ENCODE assay signal across 22 cellular contexts in genomic region chr11:68897441-68897840, GRCh38.
"Had no signal": no experiment of that assay in that cellular context is flagged by ENCODE, and none has a peak within 500 bp of the region (broad histone marks: within the 10 kb centered on the region; RNA-seq: fewer than 3 reads in every experiment).

No MANE protein-coding gene starts in this region.

- H3K27ac Mint-ChIP-seq: dendritic cell treated with granulocyte-macrophage colony-stimulating factor and Interleukin-4, amounts not matched to agents 40 ng/mL and 50 ng/mL, for 4 days; effector memory CD8-positive, alpha-beta T cell; endodermal cell; immature natural killer cell; memory B cell had no signal

- H3K27ac ChIP-seq: colonic mucosa, esophagus muscularis mucosa, foreskin keratinocyte, gastroesophageal sphincter, hepatocyte, lower lobe of right lung had no signal

- DNase-seq: cerebellar nuclear complex; colonic mucosa; cortex of kidney; effector CD8-positive, alpha-beta T cell; effector memory CD8-positive, alpha-beta T cell; endodermal cell; foreskin keratinocyte; heart left ventricle; immature natural killer cell; islet precursor cell; kidney; kidney glomerular epithelial cell; left colon; left ventricle myocardium superior; lower lobe of right lung; mesendoderm; midbrain had no signal

- H3K4me1 ChIP-seq: foreskin keratinocyte had no signal

- H3K9me3 Mint-ChIP-seq: dendritic cell treated with granulocyte-macrophage colony-stimulating factor and Interleukin-4, amounts not matched to agents 40 ng/mL and 50 ng/mL, for 4 days; effector memory CD8-positive, alpha-beta T cell; endodermal cell; immature natural killer cell; memory B cell had no signal

- H3K27me3 Mint-ChIP-seq: dendritic cell treated with granulocyte-macrophage colony-stimulating factor and Interleukin-4, amounts not matched to agents 40 ng/mL and 50 ng/mL, for 4 days; effector memory CD8-positive, alpha-beta T cell; memory B cell had no signal

- H3K4me3 ChIP-seq: colonic mucosa, esophagus muscularis mucosa, gastroesophageal sphincter, heart left ventricle, hepatocyte, lower lobe of right lung had no signal

- H3K4me3 Mint-ChIP-seq: dendritic cell treated with granulocyte-macrophage colony-stimulating factor and Interleukin-4, amounts not matched to agents 40 ng/mL and 50 ng/mL, for 4 days; effector memory CD8-positive, alpha-beta T cell; endodermal cell; immature natural killer cell; memory B cell had no signal

- H3K27me3 ChIP-seq: colonic mucosa, esophagus muscularis mucosa, foreskin keratinocyte, gastroesophageal sphincter, heart left ventricle, hepatocyte had no signal

- H3K9me3 ChIP-seq: colonic mucosa, esophagus muscularis mucosa, gastroesophageal sphincter, heart left ventricle, lower lobe of right lung had no signal
